Comparison of ENCODE assay signal across 11 cellular contexts in the genomic region with DNA sequence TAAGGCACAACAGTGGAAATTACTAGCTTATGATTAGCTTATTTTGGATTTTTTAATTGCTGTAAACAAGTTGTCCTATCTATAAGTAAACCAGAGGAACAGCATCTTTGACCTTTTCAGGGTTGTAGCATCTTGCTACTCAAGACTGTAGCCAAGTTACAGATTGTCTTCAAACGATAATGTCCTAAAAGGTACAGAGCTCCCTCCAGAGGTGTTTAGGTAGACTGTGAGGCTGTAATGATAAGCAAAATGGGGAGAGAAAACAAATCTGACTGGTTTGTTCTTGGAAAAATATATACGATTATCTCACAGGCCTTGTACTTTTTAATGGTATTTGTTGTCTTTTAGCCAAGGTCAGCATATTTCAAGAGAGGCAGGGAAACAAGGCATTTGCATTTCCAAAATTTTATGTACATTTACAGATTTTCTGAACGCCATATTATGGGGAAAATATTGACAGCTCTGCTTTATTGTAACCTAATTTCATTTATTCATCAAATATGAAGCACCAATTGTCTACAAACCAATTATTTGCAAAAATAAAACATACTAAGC.
DNase-seq lines count a peak whose midpoint lies in the region; ATAC-seq and TF ChIP-seq lines count a peak whose summit lies in the region.
"Had no signal": no experiment of that assay in that cellular context is flagged by ENCODE, and none has a peak within 500 bp of the region (broad histone marks: within the 10 kb centered on the region; RNA-seq: fewer than 3 reads in every experiment).

No MANE protein-coding gene starts in this region.

- peak overlapping the region; percentile 17 for H3K27ac ChIP-seq in 22Rv1

- DNase-seq in HT-29 (ENCODE audit: low spot score) (peak; percentile 20), iPS DF 19.7 (ENCODE audit: low read depth, low spot score) (peak; percentile 17), T-helper 9 cell (no peak)
- DNase-seq: activated T-cell treated with anti-CD3 and anti-CD28 coated beads, Interleukin-2, amount 50 U/mL, for 24 hours; naive thymus-derived CD4-positive, alpha-beta T cell; SHP77 treated with DMSO at 0.1 percent for 48 hours had no signal

- peak; percentile 68 for TF ChIP-seq CTCF in 22Rv1 (IDR thresholded peaks at IDR 0.05)

- ATAC-seq in SK-N-SH treated with all-trans-retinoic acid at 6 μM for 48 hours (0 out of 3 replicates have a peak, but pooled peaks have one; percentile 44), HG03565 (IDR thresholded peaks at IDR 0.05; ENCODE audit: unreplicated experiment) (no peak), GM21526 (IDR thresholded peaks at IDR 0.05; ENCODE audit: low FRiP score, unreplicated experiment) (no peak), HG03342 (IDR thresholded peaks at IDR 0.05; ENCODE audit: unreplicated experiment) (no peak)
- ATAC-seq: naive thymus-derived CD4-positive, alpha-beta T cell had no signal

TF ChIP-seq in SK-N-SH treated with all-trans-retinoic acid at 6 μM for 48 hours, 23 proteins besides CTCF, POLR2A, EP300 and RAD21:
- TF ChIP-seq, protein P1, sequence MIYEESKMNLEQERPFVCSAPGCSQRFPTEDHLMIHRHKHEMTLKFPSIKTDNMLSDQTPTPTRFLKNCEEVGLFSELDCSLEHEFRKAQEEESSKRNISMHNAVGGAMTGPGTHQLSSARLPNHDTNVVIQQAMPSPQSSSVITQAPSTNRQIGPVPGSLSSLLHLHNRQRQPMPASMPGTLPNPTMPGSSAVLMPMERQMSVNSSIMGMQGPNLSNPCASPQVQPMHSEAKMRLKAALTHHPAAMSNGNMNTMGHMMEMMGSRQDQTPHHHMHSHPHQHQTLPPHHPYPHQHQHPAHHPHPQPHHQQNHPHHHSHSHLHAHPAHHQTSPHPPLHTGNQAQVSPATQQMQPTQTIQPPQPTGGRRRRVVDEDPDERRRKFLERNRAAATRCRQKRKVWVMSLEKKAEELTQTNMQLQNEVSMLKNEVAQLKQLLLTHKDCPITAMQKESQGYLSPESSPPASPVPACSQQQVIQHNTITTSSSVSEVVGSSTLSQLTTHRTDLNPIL (CRISPR knock-in tag; IDR thresholded peaks at IDR 0.05; ENCODE audit: low read depth) = no peak
- TF ChIP-seq TOX (CRISPR knock-in tag; IDR thresholded peaks at IDR 0.05; ENCODE audit: borderline replicate concordance) (no peak), PPARA (CRISPR knock-in tag; IDR thresholded peaks at IDR 0.05; ENCODE audit: borderline replicate concordance) (no peak), GLIS3 (CRISPR knock-in tag; IDR thresholded peaks at IDR 0.05) (no peak), ZNF8 (CRISPR knock-in tag; IDR thresholded peaks at IDR 0.05) (no peak), ZFP3 (CRISPR knock-in tag; IDR thresholded peaks at IDR 0.05) (no peak), BACH2 (CRISPR knock-in tag; IDR thresholded peaks at IDR 0.05; ENCODE audit: borderline replicate concordance) (no peak), ESRRG (CRISPR knock-in tag; IDR thresholded peaks at IDR 0.05) (no peak), SNAI2 (CRISPR knock-in tag; IDR thresholded peaks at IDR 0.05) (no peak), ZFP30 (CRISPR knock-in tag; IDR thresholded peaks at IDR 0.05) (no peak), RARB (CRISPR knock-in tag; IDR thresholded peaks at IDR 0.05) (no peak), ARNTL (CRISPR knock-in tag; IDR thresholded peaks at IDR 0.05; ENCODE audit: borderline replicate concordance, low read depth) (no peak)
- TF ChIP-seq, protein P2, sequence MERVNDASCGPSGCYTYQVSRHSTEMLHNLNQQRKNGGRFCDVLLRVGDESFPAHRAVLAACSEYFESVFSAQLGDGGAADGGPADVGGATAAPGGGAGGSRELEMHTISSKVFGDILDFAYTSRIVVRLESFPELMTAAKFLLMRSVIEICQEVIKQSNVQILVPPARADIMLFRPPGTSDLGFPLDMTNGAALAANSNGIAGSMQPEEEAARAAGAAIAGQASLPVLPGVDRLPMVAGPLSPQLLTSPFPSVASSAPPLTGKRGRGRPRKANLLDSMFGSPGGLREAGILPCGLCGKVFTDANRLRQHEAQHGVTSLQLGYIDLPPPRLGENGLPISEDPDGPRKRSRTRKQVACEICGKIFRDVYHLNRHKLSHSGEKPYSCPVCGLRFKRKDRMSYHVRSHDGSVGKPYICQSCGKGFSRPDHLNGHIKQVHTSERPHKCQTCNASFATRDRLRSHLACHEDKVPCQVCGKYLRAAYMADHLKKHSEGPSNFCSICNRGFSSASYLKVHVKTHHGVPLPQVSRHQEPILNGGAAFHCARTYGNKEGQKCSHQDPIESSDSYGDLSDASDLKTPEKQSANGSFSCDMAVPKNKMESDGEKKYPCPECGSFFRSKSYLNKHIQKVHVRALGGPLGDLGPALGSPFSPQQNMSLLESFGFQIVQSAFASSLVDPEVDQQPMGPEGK (CRISPR knock-in tag; IDR thresholded peaks at IDR 0.05; ENCODE audit: borderline replicate concordance) = no peak
- TF ChIP-seq, protein P3, sequence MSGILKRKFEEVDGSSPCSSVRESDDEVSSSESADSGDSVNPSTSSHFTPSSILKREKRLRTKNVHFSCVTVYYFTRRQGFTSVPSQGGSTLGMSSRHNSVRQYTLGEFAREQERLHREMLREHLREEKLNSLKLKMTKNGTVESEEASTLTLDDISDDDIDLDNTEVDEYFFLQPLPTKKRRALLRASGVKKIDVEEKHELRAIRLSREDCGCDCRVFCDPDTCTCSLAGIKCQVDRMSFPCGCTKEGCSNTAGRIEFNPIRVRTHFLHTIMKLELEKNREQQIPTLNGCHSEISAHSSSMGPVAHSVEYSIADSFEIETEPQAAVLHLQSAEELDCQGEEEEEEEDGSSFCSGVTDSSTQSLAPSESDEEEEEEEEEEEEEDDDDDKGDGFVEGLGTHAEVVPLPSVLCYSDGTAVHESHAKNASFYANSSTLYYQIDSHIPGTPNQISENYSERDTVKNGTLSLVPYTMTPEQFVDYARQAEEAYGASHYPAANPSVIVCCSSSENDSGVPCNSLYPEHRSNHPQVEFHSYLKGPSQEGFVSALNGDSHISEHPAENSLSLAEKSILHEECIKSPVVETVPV (CRISPR knock-in tag; IDR thresholded peaks at IDR 0.05) = no peak
- TF ChIP-seq, protein P4, sequence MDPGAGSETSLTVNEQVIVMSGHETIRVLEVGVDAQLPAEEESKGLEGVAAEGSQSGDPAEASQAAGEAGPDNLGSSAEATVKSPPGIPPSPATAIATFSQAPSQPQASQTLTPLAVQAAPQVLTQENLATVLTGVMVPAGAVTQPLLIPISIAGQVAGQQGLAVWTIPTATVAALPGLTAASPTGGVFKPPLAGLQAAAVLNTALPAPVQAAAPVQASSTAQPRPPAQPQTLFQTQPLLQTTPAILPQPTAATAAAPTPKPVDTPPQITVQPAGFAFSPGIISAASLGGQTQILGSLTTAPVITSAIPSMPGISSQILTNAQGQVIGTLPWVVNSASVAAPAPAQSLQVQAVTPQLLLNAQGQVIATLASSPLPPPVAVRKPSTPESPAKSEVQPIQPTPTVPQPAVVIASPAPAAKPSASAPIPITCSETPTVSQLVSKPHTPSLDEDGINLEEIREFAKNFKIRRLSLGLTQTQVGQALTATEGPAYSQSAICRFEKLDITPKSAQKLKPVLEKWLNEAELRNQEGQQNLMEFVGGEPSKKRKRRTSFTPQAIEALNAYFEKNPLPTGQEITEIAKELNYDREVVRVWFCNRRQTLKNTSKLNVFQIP (CRISPR knock-in tag; IDR thresholded peaks at IDR 0.05; ENCODE audit: borderline replicate concordance, low read depth) = no peak
TF ChIP-seq in SK-N-SH treated with all-trans-retinoic acid at 6 μM for 48 hours: peak in this region for 0.
